In genomic region chr7:78333530-78333929, GRCh38 we compare ENCODE assay signal across 22 cellular contexts.
A peak's percentile ranks its signal among the peaks of the same experiment; 100 is the strongest.
DNase-seq lines count a peak whose midpoint lies in the region; ATAC-seq, FAIRE-seq and TF ChIP-seq lines count a peak whose summit lies in the region.
"Had no signal": no experiment of that assay in that cellular context is flagged by ENCODE, and none has a peak within 500 bp of the region (broad histone marks: within the 10 kb centered on the region; RNA-seq: fewer than 3 reads in every experiment).

No MANE protein-coding gene starts in this region.

- no peaks in the 10 kb centered on the region for H3K79me2 ChIP-seq in astrocyte (ENCODE audit: insufficient read depth, low read length)
- H3K79me2 ChIP-seq in neural progenitor cell (ENCODE audit: low read depth), result no peaks in the 10 kb centered on the region

- DNase-seq in astrocyte (ENCODE audit: low read depth), result no peak
- DNase-seq in left lung, result no peak
- DNase-seq in neural progenitor cell (ENCODE audit: low spot score), result no peak
- peak; percentile 13 to 53 for DNase-seq in upper lobe of left lung
- DNase-seq in NCI-H1048 (lab: John Stamatoyannopoulos, UW), result no peak
- DNase-seq in NCI-H2171 (lab: John Stamatoyannopoulos, UW), result no peak
- DNase-seq: BE2C; CD4-positive, alpha-beta memory T cell; DMS153; DMS79 treated with DMSO at 0.1 percent for 48 hours; EL; GOT3; IMR-90 had no signal

- no peak overlapping the region for H3K4me3 ChIP-seq in astrocyte (ENCODE audit: insufficient read depth, low read depth, low read length)
- H3K4me3 ChIP-seq in left lung, result no peak overlapping the region
- no peak overlapping the region for H3K4me3 ChIP-seq in neural progenitor cell
- H3K4me3 ChIP-seq in upper lobe of left lung, result no peak overlapping the region
- H3K4me3 ChIP-seq: A549, HAP-1 had no signal

- ATAC-seq in left lung (peak; percentile 77), upper lobe of left lung (ENCODE audit: low FRiP score in 2 of 2) (peak; percentile 29 to 83), HG02571 (IDR thresholded peaks at IDR 0.05; ENCODE audit: unreplicated experiment) (no peak), HG03469 (IDR thresholded peaks at IDR 0.05; ENCODE audit: unreplicated experiment) (no peak)
- ATAC-seq: A549 had no signal

- H3K9me3 ChIP-seq in astrocyte (ENCODE audit: insufficient read depth, low read depth, low read length), result no peaks in the 10 kb centered on the region
- no peaks in the 10 kb centered on the region for H3K9me3 ChIP-seq in left lung
- H3K9me3 ChIP-seq in neural progenitor cell (ENCODE audit: low read depth), result no peaks in the 10 kb centered on the region
- no peaks in the 10 kb centered on the region for H3K9me3 ChIP-seq in upper lobe of left lung
- H3K9me3 ChIP-seq: A549, BE2C, HAP-1 had no signal

- no peak for TF ChIP-seq EP300 in upper lobe of left lung (IDR thresholded peaks at IDR 0.05)

- H3K27ac ChIP-seq in astrocyte (ENCODE audit: low read depth, low read length) (no peak overlapping the region), left lung (no peak overlapping the region), neural progenitor cell (no peak overlapping the region), upper lobe of left lung (no peak overlapping the region)
- H3K27ac ChIP-seq: A549, C4-2B had no signal

- H4K20me1 ChIP-seq in astrocyte (ENCODE audit: insufficient read depth, low read length) (no peaks in the 10 kb centered on the region), neural progenitor cell (ENCODE audit: low read depth) (no peaks in the 10 kb centered on the region)

- TF ChIP-seq POLR2A in upper lobe of left lung (IDR thresholded peaks at IDR 0.05), result no peak

- TF ChIP-seq CTCF in astrocyte (IDR thresholded peaks at IDR 0.05; ENCODE audit: insufficient read depth, low read depth, low read length) (no peak), left lung (IDR thresholded peaks at IDR 0.05) (no peak), neural progenitor cell (IDR thresholded peaks at IDR 0.05) (no peak), upper lobe of left lung (IDR thresholded peaks at IDR 0.05) (no peak)

- no peak overlapping the region for H3K4me2 ChIP-seq in astrocyte (ENCODE audit: low read length)
- no peak overlapping the region for H3K4me2 ChIP-seq in neural progenitor cell
- H3K4me2 ChIP-seq: A549 had no signal

- H3K27ac Mint-ChIP-seq in astrocyte (ENCODE audit: unreplicated experiment), result peak overlapping the region; percentile 6
- peak overlapping the region; percentile 16 for H3K27ac Mint-ChIP-seq in neural progenitor cell
- H3K27ac Mint-ChIP-seq: CD4-positive, alpha-beta memory T cell had no signal

- 59 to 76% methylated on average over 6 of the region's 6 CpGs for WGBS in upper lobe of left lung, 2 donors

- no peaks in the 10 kb centered on the region for H3K4me1 ChIP-seq in astrocyte (ENCODE audit: insufficient read depth, low read length)
- H3K4me1 ChIP-seq in left lung, result no peaks in the 10 kb centered on the region
- H3K4me1 ChIP-seq in neural progenitor cell, result no peaks in the 10 kb centered on the region
- H3K4me1 ChIP-seq in upper lobe of left lung, result peaks cover 0 to 4% (median 0%) of the 10 kb centered on the region in 4 donors
- H3K4me1 ChIP-seq: A549, BE2C had no signal

- no peak for FAIRE-seq in astrocyte (lab: Jason Lieb, UNC)
- FAIRE-seq: A549, D721Med, G401.6, GM12892, GM19239 had no signal

- H3K36me3 Mint-ChIP-seq in astrocyte (ENCODE audit: low read depth, unreplicated experiment) (no peaks in the 10 kb centered on the region), neural progenitor cell (no peaks in the 10 kb centered on the region)
- H3K36me3 Mint-ChIP-seq: CD4-positive, alpha-beta memory T cell had no signal

- no peaks in the 10 kb centered on the region for H3K27me3 Mint-ChIP-seq in astrocyte (ENCODE audit: low read depth, unreplicated experiment)
- peaks cover 2% of the 10 kb centered on the region for H3K27me3 Mint-ChIP-seq in neural progenitor cell (ENCODE audit: insufficient read depth, low read depth)

- H3K9ac ChIP-seq in astrocyte (ENCODE audit: low read length) (no peak overlapping the region), neural progenitor cell (no peak overlapping the region)

- H3K36me3 ChIP-seq in astrocyte (ENCODE audit: insufficient read depth, low read length) (no peaks in the 10 kb centered on the region), left lung (no peaks in the 10 kb centered on the region), neural progenitor cell (no peaks in the 10 kb centered on the region), upper lobe of left lung (no peaks in the 10 kb centered on the region)
- H3K36me3 ChIP-seq: BE2C, HAP-1 had no signal

- H3K4me3 Mint-ChIP-seq in astrocyte (ENCODE audit: unreplicated experiment) (no peak overlapping the region), neural progenitor cell (no peak overlapping the region)
- H3K4me3 Mint-ChIP-seq: CD4-positive, alpha-beta memory T cell had no signal

- no peaks in the 10 kb centered on the region for H3F3A ChIP-seq in neural progenitor cell (ENCODE audit: low read depth)

- H3K9me3 Mint-ChIP-seq in astrocyte (ENCODE audit: unreplicated experiment) (no peaks in the 10 kb centered on the region), neural progenitor cell (no peaks in the 10 kb centered on the region)

- intact Hi-C loops in left lung (cut with DNase I), result no loop called here

- H3K4me1 Mint-ChIP-seq in astrocyte (ENCODE audit: low read depth, unreplicated experiment) (peaks cover 4% of the 10 kb centered on the region), neural progenitor cell (no peaks in the 10 kb centered on the region)
- H3K4me1 Mint-ChIP-seq: CD4-positive, alpha-beta memory T cell had no signal

- H2AFZ ChIP-seq in astrocyte (ENCODE audit: low read depth, low read length), result no peak overlapping the region
- no peak overlapping the region for H2AFZ ChIP-seq in neural progenitor cell (replicated peaks)

- no peaks in the 10 kb centered on the region for H3K27me3 ChIP-seq in astrocyte (ENCODE audit: insufficient read depth, low read length)
- no peaks in the 10 kb centered on the region for H3K27me3 ChIP-seq in left lung
- no peaks in the 10 kb centered on the region for H3K27me3 ChIP-seq in neural progenitor cell
- H3K27me3 ChIP-seq in upper lobe of left lung, result no peaks in the 10 kb centered on the region
- H3K27me3 ChIP-seq: BE2C had no signal

Comparison
In these comparisons a context has a peak if more than half of its experiments do, and no peak if none do; other contexts are left out.
1. DNase-seq: peak in upper lobe of left lung (2 of 2); none in astrocyte (single experiment), left lung (0 of 2), neural progenitor cell (single experiment), NCI-H1048 (single experiment) and NCI-H2171 (single experiment).
2. ATAC-seq: peak in left lung (single experiment) and upper lobe of left lung (2 of 2); none in HG02571 (single experiment) and HG03469 (single experiment).